8 cellular contexts compared by ENCODE assay signal in the genomic region with DNA sequence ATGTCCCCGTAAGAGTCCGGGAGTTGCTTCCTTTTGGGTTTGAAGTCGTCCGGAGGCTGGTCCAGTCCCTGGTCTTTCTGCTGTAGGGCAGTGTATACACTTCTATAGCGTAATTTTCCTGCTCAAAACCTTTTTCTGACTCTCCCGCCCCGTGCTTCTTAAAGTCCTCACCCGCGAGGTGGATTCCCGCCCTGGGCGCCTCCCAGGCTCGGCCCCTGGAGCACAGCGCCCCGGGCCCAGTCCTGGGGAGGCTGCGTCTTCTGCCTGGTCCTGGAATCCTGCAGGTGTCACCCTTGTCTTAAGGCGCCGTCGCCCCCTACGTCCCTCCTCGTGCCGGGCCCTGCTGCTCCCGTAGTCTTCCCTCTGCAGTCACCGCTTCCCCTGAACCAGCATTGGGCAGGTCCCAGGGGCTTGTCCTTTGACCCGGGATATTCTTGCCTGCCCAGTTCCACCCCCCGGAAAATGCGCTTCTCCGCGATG. TPM values are rescaled to one million over a fixed set of nuclear protein-coding genes. Genes with fewer than 3 reads are reported as not detected.
DNase-seq lines count a peak whose midpoint lies in the region; ATAC-seq, FAIRE-seq and TF ChIP-seq lines count a peak whose summit lies in the region.

No MANE protein-coding gene starts in this region.

- no peaks in the 10 kb centered on the region for H3K79me1 ChIP-seq in H1 (ENCODE audit: low read depth, low read length)

- no peak overlapping the region for H2BK12ac ChIP-seq in H1 (ENCODE audit: low read depth, low read length)

- WGBS in H1 (ENCODE audit: extremely low coverage in 1 of 2, insufficient coverage in 1 of 2, insufficient read length in 1 of 2, insufficient replicate concordance in 2 of 2, low coverage in 1 of 2, low lambda C conversion rate in 2 of 2, missing lambda C conversion rate in 1 of 2), 2 experiments, result 3% methylated on average over 28 of the region's 28 CpGs; no CpG with 5 or more reads in 1 of the 2 experiments
- WGBS in liver, result 12% methylated on average over 28 of the region's 28 CpGs

- H4K5ac ChIP-seq in H1 (ENCODE audit: insufficient read length, low read depth, low read length), result no peak overlapping the region

- peak overlapping the region; percentile 18 for H2BK120ac ChIP-seq in H1 (replicated peaks; ENCODE audit: low read depth, low read length)

- H4K91ac ChIP-seq in H1 (replicated peaks; ENCODE audit: insufficient read length, low read length), result no peak overlapping the region

- ATAC-seq in Right ventricle myocardium inferior, result peak; percentile 81
- no peak for ATAC-seq in stimulated activated naive CD8-positive, alpha-beta T cell treated with anti-CD3 and anti-CD28 coated beads, Interleukin-15, Interleukin-2, amounts not matched to agents 100 U/mL and 50 U/mL, for 24 hours

- H3K27me3 ChIP-seq in H1 (replicated peaks in 1 of 4; ENCODE audit: control insufficient read depth in 3 of 4, extremely low read depth in 1 of 4, insufficient read depth in 3 of 4, low read length in 3 of 4) (peaks cover 0 to 5% (median 0%) of the 10 kb centered on the region in 4 experiments; a peak in 2 of 7 replicates), liver (ENCODE audit: control insufficient read depth in 4 of 4, insufficient read depth in 4 of 4, low read length in 3 of 4) (no peaks in the 10 kb centered on the region), tibial artery (no peaks in the 10 kb centered on the region)

- peak overlapping the region; percentile 66 for H2AFZ ChIP-seq in H1 (ENCODE audit: low read length)

- no peak overlapping the region for H2BK20ac ChIP-seq in H1 (ENCODE audit: low read length)

- H2BK5ac ChIP-seq in H1 (ENCODE audit: low read depth, low read length), result 0 out of 2 replicates have a peak overlapping the region, but pooled peaks have one; percentile 44

- H3K23me2 ChIP-seq in H1 (ENCODE audit: low read depth, low read length), result peaks cover 4% of the 10 kb centered on the region; the same call in 1 of the 2 replicates

- H3K9ac ChIP-seq in H1 (replicated peaks in 1 of 4; ENCODE audit: extremely low read depth in 1 of 4, low read depth in 3 of 4, low read length in 3 of 4) (peak overlapping the region in 1 of 4 experiments; percentile 35; a peak in 3 of 7 replicates), liver (ENCODE audit: low read depth in 1 of 2, low read length in 2 of 2) (no peak overlapping the region)

- H3K4ac ChIP-seq in H1 (replicated peaks; ENCODE audit: insufficient read length, low read depth, low read length), result no peak overlapping the region

- POLR2A ChIA-PET in H1 (lab: Charles Lee; ENCODE audit: partially characterized antibody), result interaction anchor here (0.7 to 1.0 kb wide), 4 partner anchors 39 to 272 kb away, joined by 3 read pairs; no protein-coding TSS in a partner anchor

- no peak for FAIRE-seq in H1 (lab: Jason Lieb, UNC)

- H3K9me3 ChIP-seq in H1 (ENCODE audit: insufficient read depth in 2 of 2, low read depth in 1 of 2, low read length in 1 of 2), result peaks cover 0 to 5% of the 10 kb centered on the region in 2 experiments; a peak in 1 of 4 replicates
- peaks cover 15 to 33% (median 24%) of the 10 kb centered on the region in 4 donors for H3K9me3 ChIP-seq in liver (ENCODE audit: control insufficient read depth in 4 of 4, low read length in 3 of 4)
- H3K9me3 ChIP-seq in tibial artery, result peaks cover 0 to 87% (median 30%) of the 10 kb centered on the region in 3 donors

- TF ChIP-seq RAD21 in H1 (IDR thresholded peaks at IDR 0.05 in 1 of 2, conservative IDR thresholded peaks at IDR 0.05 in 1 of 2; ENCODE audit: low read depth in 2 of 2, low read length in 2 of 2), result peak; percentile 74 to 84
- TF ChIP-seq RAD21 in liver (IDR thresholded peaks at IDR 0.05), result no peak

- no peak; a peak in 1 of 3 replicates for TF ChIP-seq EP300 in H1 (IDR thresholded peaks at IDR 0.05; ENCODE audit: borderline replicate concordance in 1 of 2, low read depth in 2 of 2, low read length in 2 of 2)

- intact Hi-C loops in Right ventricle myocardium inferior (cut with DNase I), result loop anchor here (2.0 kb wide), 1 partner anchor 44 kb away; no protein-coding TSS in a partner anchor
- intact Hi-C loops in cardiac septum (cut with DNase I), result no loop called here
- intact Hi-C loops in tibial artery (cut with DNase I; ENCODE audit: low total_unique reads), result no loop called here

- H2AK5ac ChIP-seq in H1 (ENCODE audit: low read depth, low read length), result no peak overlapping the region

- H3K14ac ChIP-seq in H1 (ENCODE audit: insufficient read length), result no peak overlapping the region

- no peak overlapping the region for H3K23ac ChIP-seq in H1 (ENCODE audit: insufficient read length)

- CTCF ChIA-PET in H1 (lab: Charles Lee; ENCODE audit: partially characterized antibody), result interaction anchor here (1.0 to 1.7 kb wide), 2 partner anchors 34 to 150 kb away, joined by 4 read pairs; no protein-coding TSS in a partner anchor

- TF ChIP-seq POLR2A in H1 (IDR thresholded peaks at IDR 0.05; ENCODE audit: control extremely low read depth in 1 of 2, low read depth in 2 of 2, low read length in 2 of 2), result no peak

- no peak overlapping the region; the same call in 1 of the 2 replicates for H4K8ac ChIP-seq in H1 (ENCODE audit: extremely low read depth, insufficient read depth, low read length)

- no peaks in the 10 kb centered on the region for H3K79me2 ChIP-seq in H1 (ENCODE audit: control insufficient read depth in 1 of 2, insufficient read depth in 2 of 2, low read length in 2 of 2)

- H4K20me1 ChIP-seq in H1 (replicated peaks in 1 of 2; ENCODE audit: control insufficient read depth in 1 of 2, insufficient read depth in 2 of 2, low read length in 2 of 2), result no peaks in the 10 kb centered on the region

- H3K4me3 ChIP-seq in H1 (ENCODE audit: extremely low read depth in 1 of 4, insufficient read depth in 2 of 4, low read depth in 3 of 4, low read length in 4 of 4), result peak overlapping the region; percentile 41 to 67 (median 54)
- peak overlapping the region in 2 of 3 donors; percentile 11 to 19 for H3K4me3 ChIP-seq in liver (ENCODE audit: low read depth in 1 of 3, low read length in 3 of 3)
- peak overlapping the region; percentile 27 to 45 for H3K4me3 ChIP-seq in tibial artery

- H2BK15ac ChIP-seq in H1 (ENCODE audit: low read length), result no peak overlapping the region

- peak; percentile 49 to 70 (median 57) for TF ChIP-seq CTCF in H1 (IDR thresholded peaks at IDR 0.05; ENCODE audit: control extremely low read depth in 1 of 3, insufficient read depth in 1 of 3, low read depth in 1 of 3, low read length in 3 of 3)
- TF ChIP-seq CTCF in liver (IDR thresholded peaks at IDR 0.05; ENCODE audit: low read depth, low read length, missing input control), result no peak
- TF ChIP-seq CTCF in tibial artery (IDR thresholded peaks at IDR 0.05), result no peak

- H3K36me3 ChIP-seq in H1 (ENCODE audit: control insufficient read depth in 2 of 4, insufficient read depth in 4 of 4, low read length in 3 of 4) (no peaks in the 10 kb centered on the region), liver (ENCODE audit: control insufficient read depth in 4 of 4, insufficient read depth in 3 of 4, low read depth in 1 of 4, low read length in 3 of 4) (no peaks in the 10 kb centered on the region), tibial artery (peaks cover 5 to 30% (median 15%) of the 10 kb centered on the region in 3 donors)

- H3K27ac ChIP-seq in H1 (ENCODE audit: low read depth, low read length) (no peak overlapping the region), liver (ENCODE audit: low read depth in 1 of 2, low read length in 2 of 2) (no peak overlapping the region), tibial artery (peak overlapping the region in 1 of 2 donors; percentile 20)

- 0 out of 2 replicates have a peak overlapping the region, but pooled peaks have one; percentile 34 for H3K18ac ChIP-seq in H1 (ENCODE audit: extremely low read depth, low read length)

- no peak overlapping the region for H3K56ac ChIP-seq in H1 (replicated peaks; ENCODE audit: insufficient read length, low read depth, low read length)

- peak overlapping the region; percentile 71 to 76 for H3K4me2 ChIP-seq in H1 (ENCODE audit: insufficient read depth in 1 of 2, low read depth in 2 of 2, low read length in 2 of 2)

- H3K4me1 ChIP-seq in H1 (replicated peaks in 1 of 4; ENCODE audit: control insufficient read depth in 3 of 4, insufficient read depth in 4 of 4, low read length in 3 of 4) (peaks cover 0 to 6% (median 0%) of the 10 kb centered on the region in 4 experiments; a peak in 2 of 7 replicates), liver (ENCODE audit: control insufficient read depth in 4 of 4, insufficient read depth in 4 of 4, low read length in 3 of 4) (no peaks in the 10 kb centered on the region), tibial artery (no peaks in the 10 kb centered on the region)

- no peak for DNase-seq in Right ventricle myocardium inferior (ENCODE audit: missing footprints)
- no peak for DNase-seq in cardiac septum (ENCODE audit: low spot score)
- DNase-seq in H1 (ENCODE audit: low read depth in 1 of 2, low spot score in 2 of 2), result peak; percentile 44 to 72
- no peak for DNase-seq in tibial artery
- no peak for DNase-seq in stimulated activated naive CD8-positive, alpha-beta T cell treated with anti-CD3 and anti-CD28 coated beads, Interleukin-15, Interleukin-2, amounts not matched to agents 100 U/mL and 50 U/mL, for 24 hours
- no peak for DNase-seq in NCI-H2107 (lab: John Stamatoyannopoulos, UW)
- DNase-seq in NCI-H510A (lab: John Stamatoyannopoulos, UW), result no peak

RNA-seq across cellular contexts. Expression of a gene that starts 34.4 kb away (rescaled TPM):
- 30.9 TPM for total RNA-seq in Right ventricle myocardium inferior
- total RNA-seq in cardiac septum, result 30.5 TPM
- total RNA-seq in H1 (2021; fragmentation: NEBNext Ultra II Directional; extraction: Animal tissue kit (Norgen Biotek cat#: 25700)), result 23.1 and 25.9 TPM in 2 replicates
- polyA plus RNA-seq in H1 (2011; rRNA removed), result 2.6 and 3.9 TPM in 2 replicates
- 5.3 TPM for polyA plus RNA-seq in H1 (2011; cell fraction: cytosol; rRNA removed)
- polyA plus RNA-seq in H1 (2011; cell fraction: nucleus; rRNA removed), result 2.9 TPM
- 3.9 to 8.6 TPM (median 5.6 TPM) in 4 replicates for polyA plus RNA-seq in H1 (2012, experiment 1 of 2)
- 0.87 TPM for polyA plus RNA-seq in H1 (2012, experiment 2 of 2)
- polyA plus RNA-seq in H1 (2013, experiment 1 of 2), result 8.9 TPM
- polyA plus RNA-seq in H1 (2013, experiment 2 of 2), result 9.0 TPM
- 25.5 and 41.6 TPM in 2 replicates for polyA minus RNA-seq in H1 (2011; rRNA and poly(A)+ RNA removed)
- 16.7 TPM for polyA minus RNA-seq in H1 (2011; cell fraction: cytosol; rRNA and poly(A)+ RNA removed)
- 27.7 TPM for polyA minus RNA-seq in H1 (2011; cell fraction: nucleus; rRNA and poly(A)+ RNA removed)
- 1 to 10 TPM; 8.7 to 9.4 TPM for total RNA-seq in liver
- polyA plus RNA-seq in liver, result 1 to 10 TPM in 1 of 2 donors, under 1 TPM in 1; 0.88 to 1.7 TPM

RNA-seq across cellular contexts. Expression of a gene that starts 39.7 kb away (rescaled TPM):
- total RNA-seq in Right ventricle myocardium inferior, result 1.6 TPM
- 2.6 TPM for total RNA-seq in cardiac septum
- total RNA-seq in H1 (2021; fragmentation: NEBNext Ultra II Directional; extraction: Animal tissue kit (Norgen Biotek cat#: 25700)), result 4.2 TPM in 2 replicates
- 0.91 and 1.6 TPM in 2 replicates for polyA plus RNA-seq in H1 (2011; rRNA removed)
- polyA plus RNA-seq in H1 (2011; cell fraction: cytosol; rRNA removed), result 1.7 TPM
- 0.96 TPM for polyA plus RNA-seq in H1 (2011; cell fraction: nucleus; rRNA removed)
- polyA plus RNA-seq in H1 (2012, experiment 1 of 2), result 2.0 to 4.4 TPM (median 3.0 TPM) in 4 replicates
- 1.8 TPM for polyA plus RNA-seq in H1 (2012, experiment 2 of 2)
- 4.6 TPM for polyA plus RNA-seq in H1 (2013, experiment 1 of 2)
- 4.0 TPM for polyA plus RNA-seq in H1 (2013, experiment 2 of 2)
- 8.1 and 14.7 TPM in 2 replicates for polyA minus RNA-seq in H1 (2011; rRNA and poly(A)+ RNA removed)
- polyA minus RNA-seq in H1 (2011; cell fraction: cytosol; rRNA and poly(A)+ RNA removed), result 4.0 TPM
- polyA minus RNA-seq in H1 (2011; cell fraction: nucleus; rRNA and poly(A)+ RNA removed), result 5.8 TPM
- under 1 TPM; 0.25 to 0.56 TPM for total RNA-seq in liver
- under 1 TPM in 1 of 2 donors, not detected in 1; 0.09 TPM for polyA plus RNA-seq in liver

Comparison
In these comparisons a context has a peak if more than half of its experiments do, and no peak if none do; other contexts are left out.
1. DNase-seq: peak in H1 (2 of 2); none in Right ventricle myocardium inferior (single experiment), cardiac septum (single experiment), tibial artery (0 of 2), stimulated activated naive CD8-positive, alpha-beta T cell treated with anti-CD3 and anti-CD28 coated beads, Interleukin-15, Interleukin-2, amounts not matched to agents 100 U/mL and 50 U/mL, for 24 hours (single experiment), NCI-H2107 (single experiment) and NCI-H510A (single experiment).
2. CTCF ChIP-seq: peak in H1 (3 of 3); none in liver (single experiment) and tibial artery (0 of 2).
3. Peak in every context shown above with its lines, with median percentiles within 50 percentile points of each other: H3K4me3 ChIP-seq.